30 cellular contexts compared by ENCODE assay signal in the genomic region with DNA sequence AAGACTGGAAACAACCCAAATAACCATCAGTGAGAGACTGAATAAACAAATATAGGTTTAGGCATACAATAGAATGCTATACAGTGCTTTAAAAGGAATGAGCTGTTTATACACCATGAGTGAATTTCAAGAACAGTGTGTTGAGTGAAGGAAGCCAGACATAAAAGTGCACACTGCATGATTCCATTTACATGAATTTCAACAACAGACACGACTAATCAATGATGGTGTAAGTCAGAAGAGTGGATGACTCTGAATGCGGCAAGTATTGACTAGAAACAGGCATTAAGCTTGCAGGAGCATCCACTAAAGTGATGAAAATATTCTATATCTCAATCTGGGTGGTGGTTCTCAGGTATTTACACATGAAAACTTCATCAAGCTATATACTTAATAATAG.
"Had no signal": no experiment of that assay in that cellular context is flagged by ENCODE, and none has a peak within 500 bp of the region (broad histone marks: within the 10 kb centered on the region; RNA-seq: fewer than 3 reads in every experiment).

No MANE protein-coding gene starts in this region.

- H3K4me2 ChIP-seq: smooth muscle cell had no signal

- H3K9me3 ChIP-seq: adrenal gland, ascending aorta, esophagus squamous epithelium, gastroesophageal sphincter, psoas muscle, sigmoid colon, stomach, suprapubic skin, tibial artery, upper lobe of right lung had no signal

- H3K27me3 ChIP-seq: adrenal gland, ascending aorta, esophagus squamous epithelium, gastroesophageal sphincter, sigmoid colon, stomach, suprapubic skin, tibial artery, upper lobe of right lung had no signal

- H3K36me3 ChIP-seq: adrenal gland, ascending aorta, esophagus squamous epithelium, gastroesophageal sphincter, sigmoid colon, stomach, suprapubic skin, tibial artery, upper lobe of right lung had no signal

- H3K4me3 ChIP-seq: adrenal gland, ascending aorta, esophagus squamous epithelium, gastroesophageal sphincter, psoas muscle, sigmoid colon, smooth muscle cell, stomach, suprapubic skin, tibial artery, upper lobe of right lung had no signal

- H3K27ac ChIP-seq: adrenal gland, ascending aorta, esophagus squamous epithelium, gastroesophageal sphincter, parathyroid adenoma, psoas muscle, sigmoid colon, stomach, suprapubic skin, tibial artery, upper lobe of right lung had no signal

- H3K9ac ChIP-seq: parathyroid adenoma had no signal

- H3K79me2 ChIP-seq: parathyroid adenoma had no signal

- ATAC-seq: activated CD4-positive, alpha-beta T cell treated with anti-CD3 and anti-CD28 coated beads for 36 hours; activated CD8-positive, alpha-beta memory T cell treated with anti-CD3 and anti-CD28 coated beads, Interleukin-2, amount 10 ng/mL, durations not matched to agents 7 days and 5 days; activated CD8-positive, alpha-beta T cell treated with anti-CD3 and anti-CD28 coated beads, Interleukin-2, amount 10 ng/mL, durations not matched to agents 7 days and 5 days; gastroesophageal sphincter; left colon; naive thymus-derived CD4-positive, alpha-beta T cell; psoas muscle; stimulated activated memory B cell treated with anti-CD40 and anti-IgM and Interleukin-4, amounts not matched to agents 10 μg/mL and 1 μg/mL and 100 μg/mL, for 72 hours; upper lobe of right lung had no signal

- H3K4me1 ChIP-seq: adrenal gland, ascending aorta, esophagus squamous epithelium, gastroesophageal sphincter, parathyroid adenoma, psoas muscle, sigmoid colon, stomach, suprapubic skin, tibial artery, upper lobe of right lung had no signal

- H2AFZ ChIP-seq: parathyroid adenoma had no signal

- DNase-seq: activated B cell treated with CpG ODN at 0.5 μM for 24 hours; activated CD4-positive, alpha-beta T cell treated with anti-CD3 and anti-CD28 coated beads for 36 hours; activated CD8-positive, alpha-beta memory T cell treated with anti-CD3 and anti-CD28 coated beads, Interleukin-2, amount 10 ng/mL, durations not matched to agents 7 days and 5 days; activated CD8-positive, alpha-beta T cell treated with anti-CD3 and anti-CD28 coated beads, Interleukin-2, amount 10 ng/mL, durations not matched to agents 7 days and 5 days; activated effector memory CD4-positive, alpha-beta T cell treated with Interleukin-2 at 50 U/mL for 16 hours; activated naive CD4-positive, alpha-beta T cell treated with Interleukin-2 at 50 U/mL for 16 hours; activated T-cell treated with anti-CD3 and anti-CD28 coated beads for 4 hours; adrenal gland; endodermal cell; esophagus squamous epithelium; hippocampal formation; left colon; midbrain; naive thymus-derived CD4-positive, alpha-beta T cell; nucleus accumbens; psoas muscle; sigmoid colon; stimulated activated CD4-positive, alpha-beta T cell treated with anti-CD3 and anti-CD28 coated beads, Interleukin-1b, Interleukin-23, amount 100 ng/mL, for 48 hours; stimulated activated CD4-positive, alpha-beta T cell treated with anti-CD3 and anti-CD28 coated beads, Interleukin-4, amount 100 ng/mL, for 4 hours; stimulated activated CD8-positive, alpha-beta memory T cell treated with anti-CD3 and anti-CD28 coated beads, Interleukin-4, amount 100 ng/mL, for 48 hours; stomach; T-helper 2 cell; tibial artery; upper lobe of right lung had no signal
